3 cellular contexts compared by ENCODE assay signal in genomic region chr4:149746281-149746680, GRCh38.
"Had no signal": no experiment of that assay in that cellular context is flagged by ENCODE, and none has a peak within 500 bp of the region (broad histone marks: within the 10 kb centered on the region; RNA-seq: fewer than 3 reads in every experiment).

No MANE protein-coding gene starts in this region.

- H3K4me3 ChIP-seq: GM12878 had no signal

- ATAC-seq: GM12878 had no signal

- DNase-seq: GDM1, GF-D8 had no signal
